20 cellular contexts compared by ENCODE assay signal in genomic region chr14:45120109-45120508, GRCh38.
"Had no signal": no experiment of that assay in that cellular context is flagged by ENCODE, and none has a peak within 500 bp of the region (broad histone marks: within the 10 kb centered on the region; RNA-seq: fewer than 3 reads in every experiment).

No MANE protein-coding gene starts in this region.

- H2AFZ ChIP-seq: neural progenitor cell had no signal

- H3K9me3 ChIP-seq: body of pancreas, mucosa of descending colon, tibial nerve had no signal

- H3K4me3 Mint-ChIP-seq: activated naive CD8-positive, alpha-beta T cell treated with anti-CD3 and anti-CD28 coated beads for 36 hours; naive B cell; neural progenitor cell had no signal

- H3K4me2 ChIP-seq: neural progenitor cell had no signal

- FAIRE-seq: colon, urothelium cell line had no signal

- H3K27me3 ChIP-seq: body of pancreas, dorsolateral prefrontal cortex, neural progenitor cell, tibial nerve had no signal

- H3K4me1 ChIP-seq: body of pancreas, neural progenitor cell, tibial nerve had no signal

- H3K27ac ChIP-seq: body of pancreas, dorsolateral prefrontal cortex, neural progenitor cell, tibial nerve, WERI-Rb-1 had no signal

- H3K4me3 ChIP-seq: body of pancreas, dorsolateral prefrontal cortex, mucosa of descending colon, neural progenitor cell, tibial nerve had no signal

- ATAC-seq: body of pancreas; mucosa of descending colon; stimulated activated naive CD8-positive, alpha-beta T cell treated with anti-CD3 and anti-CD28 coated beads, Interleukin-15, Interleukin-2, amounts not matched to agents 100 U/mL and 50 U/mL, for 24 hours had no signal

- H3K4me1 Mint-ChIP-seq: naive B cell, neural progenitor cell had no signal

- H3K9ac ChIP-seq: neural progenitor cell had no signal

- DNase-seq: activated CD4-positive, alpha-beta T cell treated with anti-CD3 and anti-CD28 coated beads, Interleukin-2, amount 50 U/mL, for 48 hours; activated naive CD4-positive, alpha-beta T cell; activated naive CD8-positive, alpha-beta T cell treated with anti-CD3 and anti-CD28 coated beads for 36 hours; amniotic stem cell; body of pancreas; caudate nucleus; dorsolateral prefrontal cortex; mesenchymal stem cell; mucosa of descending colon; naive B cell; stimulated activated CD4-positive, alpha-beta T cell treated with anti-CD3 and anti-CD28 coated beads, Interleukin-12 subunit alpha, Interleukin-12 subunit beta, amount 100 ng/mL, for 4 hours; stimulated activated CD4-positive, alpha-beta T cell treated with anti-CD3 and anti-CD28 coated beads, Interleukin-1b, Interleukin-23, amount 100 ng/mL, for 48 hours; stimulated activated CD8-positive, alpha-beta memory T cell treated with anti-CD3 and anti-CD28 coated beads, Interleukin-4, amount 100 ng/mL, for 48 hours; stimulated activated naive CD8-positive, alpha-beta T cell treated with anti-CD3 and anti-CD28 coated beads, Interleukin-15, Interleukin-2, amounts not matched to agents 100 U/mL and 50 U/mL, for 24 hours; WERI-Rb-1 had no signal

- H3K27ac Mint-ChIP-seq: activated naive CD8-positive, alpha-beta T cell treated with anti-CD3 and anti-CD28 coated beads for 36 hours; neural progenitor cell; progenitor cell of endocrine pancreas had no signal

- H3K27me3 Mint-ChIP-seq: activated naive CD8-positive, alpha-beta T cell treated with anti-CD3 and anti-CD28 coated beads for 36 hours; naive B cell; progenitor cell of endocrine pancreas had no signal
